Comparison of ENCODE assay signal across 9 cellular contexts in genomic region chr16:26526633-26527032, GRCh38.
"Had no signal": no experiment of that assay in that cellular context is flagged by ENCODE, and none has a peak within 500 bp of the region (broad histone marks: within the 10 kb centered on the region; RNA-seq: fewer than 3 reads in every experiment).

No MANE protein-coding gene starts in this region.

- H3K9me3 ChIP-seq: HAP-1 had no signal

- H3K36me3 ChIP-seq: HAP-1 had no signal

- H3K4me1 ChIP-seq: HAP-1 had no signal

- H3K4me3 ChIP-seq: GM23248, HAP-1 had no signal

- H3K27ac Mint-ChIP-seq: HFFc6, IgD-negative memory B cell had no signal

- ATAC-seq: HCT116, HepG2 had no signal

- H3K27ac ChIP-seq: GM23248, HL-60 had no signal

- DNase-seq: GM23248, GOT3, H7, HFFc6 had no signal

- H3K36me3 Mint-ChIP-seq: IgD-negative memory B cell had no signal

- H3K9ac ChIP-seq: GM23248 had no signal
